Comparison of ENCODE assay signal across 28 cellular contexts in genomic region chr1:40606978-40607377, GRCh38.
"Had no signal": no experiment of that assay in that cellular context is flagged by ENCODE, and none has a peak within 500 bp of the region (broad histone marks: within the 10 kb centered on the region; RNA-seq: fewer than 3 reads in every experiment).

No MANE protein-coding gene starts in this region.

- H3K27me3 ChIP-seq: adrenal gland, SJSA1 had no signal

- H3K27ac ChIP-seq: adrenal gland, SJSA1, VCaP had no signal

- H3K27ac Mint-ChIP-seq: activated CD4-positive, alpha-beta memory T cell treated with anti-CD3 and anti-CD28 coated beads for 36 hours; activated CD4-positive, alpha-beta T cell treated with anti-CD3 and anti-CD28 coated beads, Interleukin-2, amount 10 ng/mL, durations not matched to agents 7 days and 5 days; activated naive CD8-positive, alpha-beta T cell treated with anti-CD3 and anti-CD28 coated beads, Interleukin-2, amount 10 ng/mL, durations not matched to agents 7 days and 5 days; activated T-cell treated with anti-CD3 and anti-CD28 coated beads, Interleukin-2, amount 50 U/mL, for 72 hours; T-helper 1 cell treated with Interleukin-12 subunit alpha and Interleukin-12 subunit beta and Interleukin-4 antibody, amounts not matched to agents 30 μg/mL and 1 μg/mL, for 36 hours had no signal

- DNase-seq: activated CD4-positive, alpha-beta memory T cell treated with anti-CD3 and anti-CD28 coated beads for 36 hours; activated CD4-positive, alpha-beta T cell treated with anti-CD3 and anti-CD28 coated beads, Interleukin-2, amount 10 ng/mL, durations not matched to agents 7 days and 5 days; activated CD4-positive, CD25-positive, alpha-beta regulatory T cell; activated naive CD4-positive, alpha-beta T cell treated with anti-CD3 and anti-CD28 coated beads, Interleukin-2, amount 50 U/mL, for 16 hours; activated naive CD8-positive, alpha-beta T cell treated with anti-CD3 and anti-CD28 coated beads, Interleukin-2, amount 10 ng/mL, durations not matched to agents 7 days and 5 days; activated T-cell treated with anti-CD3 and anti-CD28 coated beads, Interleukin-2, amount 50 U/mL, for 72 hours; anterior cingulate cortex; central memory CD4-positive, alpha-beta T cell; IMR-90; KG1; NCI-H1092 treated with DMSO at 0.1 percent for 48 hours; NCI-H1417 treated with DMSO at 0.1 percent for 48 hours; NCI-H1694; NCI-H2029; NCI-H2107; NCI-H2171 treated with DMSO at 0.1 percent for 48 hours; NCI-H226; NCI-H526 treated with DMSO at 0.1 percent for 48 hours; NCI-H82; OCI-M1; Right ventricle myocardium superior; RPMI8226 had no signal

- H3K4me1 Mint-ChIP-seq: activated CD4-positive, alpha-beta T cell treated with anti-CD3 and anti-CD28 coated beads, Interleukin-2, amount 10 ng/mL, durations not matched to agents 7 days and 5 days; activated naive CD8-positive, alpha-beta T cell treated with anti-CD3 and anti-CD28 coated beads, Interleukin-2, amount 10 ng/mL, durations not matched to agents 7 days and 5 days had no signal

- H3K36me3 ChIP-seq: adrenal gland, SJSA1 had no signal

- H3K9me3 Mint-ChIP-seq: activated CD4-positive, alpha-beta memory T cell treated with anti-CD3 and anti-CD28 coated beads for 36 hours; activated CD4-positive, alpha-beta T cell treated with anti-CD3 and anti-CD28 coated beads, Interleukin-2, amount 10 ng/mL, durations not matched to agents 7 days and 5 days; activated naive CD8-positive, alpha-beta T cell treated with anti-CD3 and anti-CD28 coated beads, Interleukin-2, amount 10 ng/mL, durations not matched to agents 7 days and 5 days; activated T-cell treated with anti-CD3 and anti-CD28 coated beads, Interleukin-2, amount 50 U/mL, for 72 hours; T-helper 1 cell treated with Interleukin-12 subunit alpha and Interleukin-12 subunit beta and Interleukin-4 antibody, amounts not matched to agents 30 μg/mL and 1 μg/mL, for 36 hours had no signal

- H3K4me3 Mint-ChIP-seq: activated CD4-positive, alpha-beta memory T cell treated with anti-CD3 and anti-CD28 coated beads for 36 hours; activated CD4-positive, alpha-beta T cell treated with anti-CD3 and anti-CD28 coated beads, Interleukin-2, amount 10 ng/mL, durations not matched to agents 7 days and 5 days; activated naive CD8-positive, alpha-beta T cell treated with anti-CD3 and anti-CD28 coated beads, Interleukin-2, amount 10 ng/mL, durations not matched to agents 7 days and 5 days; activated T-cell treated with anti-CD3 and anti-CD28 coated beads, Interleukin-2, amount 50 U/mL, for 72 hours; T-helper 1 cell treated with Interleukin-12 subunit alpha and Interleukin-12 subunit beta and Interleukin-4 antibody, amounts not matched to agents 30 μg/mL and 1 μg/mL, for 36 hours had no signal

- H3K27me3 Mint-ChIP-seq: activated CD4-positive, alpha-beta T cell treated with anti-CD3 and anti-CD28 coated beads, Interleukin-2, amount 10 ng/mL, durations not matched to agents 7 days and 5 days; activated naive CD8-positive, alpha-beta T cell treated with anti-CD3 and anti-CD28 coated beads, Interleukin-2, amount 10 ng/mL, durations not matched to agents 7 days and 5 days had no signal

- ATAC-seq: activated T-cell treated with anti-CD3 and anti-CD28 coated beads, Interleukin-2, amount 50 U/mL, for 72 hours; Panc1; SK-N-SH treated with all-trans-retinoic acid at 6 μM for 48 hours had no signal

- H3K9me3 ChIP-seq: adrenal gland, SJSA1 had no signal

- H3K36me3 Mint-ChIP-seq: activated CD4-positive, alpha-beta memory T cell treated with anti-CD3 and anti-CD28 coated beads for 36 hours; activated naive CD8-positive, alpha-beta T cell treated with anti-CD3 and anti-CD28 coated beads, Interleukin-2, amount 10 ng/mL, durations not matched to agents 7 days and 5 days had no signal

- H3K4me1 ChIP-seq: adrenal gland, SJSA1 had no signal

- H3K4me3 ChIP-seq: adrenal gland, SJSA1 had no signal
